Comparison of ENCODE assay signal across 14 cellular contexts in genomic region chr15:41659190-41659589, GRCh38. TPM values are rescaled to one million over a fixed set of nuclear protein-coding genes. Genes with fewer than 3 reads are reported as not detected.
A peak's percentile ranks its signal among the peaks of the same experiment; 100 is the strongest.
DNase-seq lines count a peak whose midpoint lies in the region; ATAC-seq and TF ChIP-seq lines count a peak whose summit lies in the region.
"Had no signal": no experiment of that assay in that cellular context is flagged by ENCODE, and none has a peak within 500 bp of the region (broad histone marks: within the 10 kb centered on the region; RNA-seq: fewer than 3 reads in every experiment).

No MANE protein-coding gene starts in this region.

- DNase-seq in T-helper 1 cell (no peak), T-helper 17 cell (no peak), smooth muscle cell (lab: John Stamatoyannopoulos, UW; ENCODE audit: unreplicated experiment) (no peak), GM10248 (ENCODE audit: extremely low spot score) (no peak), NCI-H1694 (lab: John Stamatoyannopoulos, UW) (no peak)
- DNase-seq: activated CD4-positive, alpha-beta T cell treated with anti-CD3 and anti-CD28 coated beads, Interleukin-2, amount 10 ng/mL, durations not matched to agents 24 days and 14 days; activated T-cell treated with anti-CD3 and anti-CD28 coated beads, Interleukin-2, amount 50 U/mL, for 48 hours; NCI-H1436 treated with DMSO at 0.1 percent for 48 hours; NCI-H446 treated with DMSO at 0.1 percent for 48 hours; right cardiac atrium; upper lobe of right lung had no signal

- peak overlapping the region; percentile 91 for H2AFZ ChIP-seq in smooth muscle cell (ENCODE audit: low read depth)

- H3K9me3 Mint-ChIP-seq in T-helper 1 cell treated with Interleukin-12 subunit alpha and Interleukin-12 subunit beta and Interleukin-4 antibody, amounts not matched to agents 30 μg/mL and 1 μg/mL, for 36 hours, result peaks cover 17% of the 10 kb centered on the region

- no peak for TF ChIP-seq CTCF in smooth muscle cell (IDR thresholded peaks at IDR 0.05; ENCODE audit: borderline replicate concordance, insufficient read depth, poor library complexity, severe bottlenecking)
- no peak for TF ChIP-seq CTCF in GM10248 (IDR thresholded peaks at IDR 0.05; ENCODE audit: control extremely low read depth, extremely low read depth, low read depth, missing control alignments)

- peaks cover 3% of the 10 kb centered on the region for H3K4me1 ChIP-seq in iPS-15b (ENCODE audit: control insufficient read depth, insufficient read depth, low read length)
- peaks cover 6% of the 10 kb centered on the region for H3K4me1 ChIP-seq in smooth muscle cell (ENCODE audit: low read depth)

- H3K4me1 Mint-ChIP-seq in T-helper 1 cell treated with Interleukin-12 subunit alpha and Interleukin-12 subunit beta and Interleukin-4 antibody, amounts not matched to agents 30 μg/mL and 1 μg/mL, for 36 hours (ENCODE audit: low read depth), result peaks cover 23% of the 10 kb centered on the region
- H3K4me1 Mint-ChIP-seq in T-helper 17 cell, result peaks cover 25% of the 10 kb centered on the region

- H3K4me3 ChIP-seq in iPS-15b (ENCODE audit: low read depth, low read length) (peak overlapping the region; percentile 65), smooth muscle cell (peak overlapping the region; percentile 57)

- no peak overlapping the region for H3K4me3 Mint-ChIP-seq in T-helper 1 cell treated with Interleukin-12 subunit alpha and Interleukin-12 subunit beta and Interleukin-4 antibody, amounts not matched to agents 30 μg/mL and 1 μg/mL, for 36 hours
- no peak overlapping the region for H3K4me3 Mint-ChIP-seq in T-helper 17 cell

- 92% methylated on average over 2 of the region's 2 CpGs for WGBS in smooth muscle cell (ENCODE audit: low lambda C conversion rate)

- H3K27me3 ChIP-seq in iPS-15b (ENCODE audit: control insufficient read depth, insufficient read depth, low read length) (peaks cover 16% of the 10 kb centered on the region), smooth muscle cell (ENCODE audit: low read depth) (no peaks in the 10 kb centered on the region)
- H3K27me3 ChIP-seq: upper lobe of right lung had no signal

- CTCF ChIA-PET in GM10248 (lab: Yijun Ruan, JAX), result interaction anchor here (0.9 kb wide), 1 partner anchor 56 kb away, joined by 4 read pairs; no protein-coding TSS in a partner anchor

- H3K27ac ChIP-seq in smooth muscle cell (ENCODE audit: low read depth), result peak overlapping the region; percentile 80

- ATAC-seq in T-helper 17 cell (no peak), GM18519 (IDR thresholded peaks at IDR 0.05; ENCODE audit: low FRiP score, unreplicated experiment) (no peak)

- H3K27me3 Mint-ChIP-seq in T-helper 1 cell treated with Interleukin-12 subunit alpha and Interleukin-12 subunit beta and Interleukin-4 antibody, amounts not matched to agents 30 μg/mL and 1 μg/mL, for 36 hours (ENCODE audit: low read depth), result peaks cover 35% of the 10 kb centered on the region
- H3K27me3 Mint-ChIP-seq in T-helper 17 cell, result no peaks in the 10 kb centered on the region

- peaks cover 11% of the 10 kb centered on the region for H3K36me3 Mint-ChIP-seq in T-helper 1 cell treated with Interleukin-12 subunit alpha and Interleukin-12 subunit beta and Interleukin-4 antibody, amounts not matched to agents 30 μg/mL and 1 μg/mL, for 36 hours (ENCODE audit: low read depth)
- H3K36me3 Mint-ChIP-seq in T-helper 17 cell (ENCODE audit: low read depth), result no peaks in the 10 kb centered on the region

- H3K4me2 ChIP-seq in smooth muscle cell, result peak overlapping the region; percentile 93

- H3K79me2 ChIP-seq in smooth muscle cell (ENCODE audit: low read depth), result peaks cover 34% of the 10 kb centered on the region

- H3K27ac Mint-ChIP-seq in T-helper 1 cell treated with Interleukin-12 subunit alpha and Interleukin-12 subunit beta and Interleukin-4 antibody, amounts not matched to agents 30 μg/mL and 1 μg/mL, for 36 hours, result peak overlapping the region; percentile 18
- peak overlapping the region; percentile 98 for H3K27ac Mint-ChIP-seq in T-helper 17 cell
- H3K27ac Mint-ChIP-seq: activated CD4-positive, alpha-beta T cell treated with anti-CD3 and anti-CD28 coated beads, Interleukin-2, amount 10 ng/mL, durations not matched to agents 24 days and 14 days had no signal

- H3K9me3 ChIP-seq in T-helper 17 cell (ENCODE audit: control insufficient read depth, low read length, poor library complexity, severe bottlenecking), result no peaks in the 10 kb centered on the region
- no peaks in the 10 kb centered on the region for H3K9me3 ChIP-seq in iPS-15b (ENCODE audit: control insufficient read depth, insufficient read depth, low read length)
- H3K9me3 ChIP-seq in smooth muscle cell (replicated peaks; ENCODE audit: low read depth), result no peaks in the 10 kb centered on the region
- H3K9me3 ChIP-seq: upper lobe of right lung had no signal

- H3F3A ChIP-seq in smooth muscle cell (ENCODE audit: low read depth), result no peaks in the 10 kb centered on the region

- POLR2A ChIA-PET in GM10248 (lab: Yijun Ruan, JAX), result no interaction called here

- H3K36me3 ChIP-seq in iPS-15b (ENCODE audit: control insufficient read depth, insufficient read depth, low read length) (no peaks in the 10 kb centered on the region), smooth muscle cell (ENCODE audit: low read depth) (no peaks in the 10 kb centered on the region)
- H3K36me3 ChIP-seq: upper lobe of right lung had no signal

- H3K9ac ChIP-seq in iPS-15b (ENCODE audit: low read depth, low read length), result no peak overlapping the region
- H3K9ac ChIP-seq in smooth muscle cell (ENCODE audit: low read depth), result no peak overlapping the region

- H4K20me1 ChIP-seq in smooth muscle cell (ENCODE audit: low read depth), result peaks cover 34% of the 10 kb centered on the region

RNA-seq across cellular contexts. Expression of gene MGA, which starts 1.0 kb away (rescaled TPM):
- 10 to 100 TPM; 42.6 to 46.6 TPM for total RNA-seq in T-helper 17 cell
- total RNA-seq in smooth muscle cell, result 52.9 and 56.3 TPM in 2 replicates
- polyA plus RNA-seq in smooth muscle cell, result 5.5 and 10.3 TPM in 2 replicates
